In genomic region chr1:44672956-44673674, GRCh38 we compare ENCODE assay signal across 8 cellular contexts. TPM values are rescaled to one million over a fixed set of nuclear protein-coding genes. Genes with fewer than 3 reads are reported as not detected.
DNase-seq lines count a peak whose midpoint lies in the region; ATAC-seq and TF ChIP-seq lines count a peak whose summit lies in the region.

No MANE protein-coding gene starts in this region.

- H3K9me3 ChIP-seq in SK-N-MC (ENCODE audit: low read depth, low read length) = no peaks in the 10 kb centered on the region
- no peaks in the 10 kb centered on the region for H3K9me3 ChIP-seq in sigmoid colon

- peaks cover 0 to 31% (median 21%) of the 10 kb centered on the region in 4 donors for H3K4me1 ChIP-seq in sigmoid colon

- DNase-seq in GM12864 (ENCODE audit: low read depth) = no peak
- no peak for DNase-seq in SK-N-MC (ENCODE audit: low read depth, low spot score)
- DNase-seq in fibroblast of mammary gland (ENCODE audit: low read depth) = no peak
- no peak for DNase-seq in sigmoid colon
- DNase-seq in left lobe of liver (ENCODE audit: low spot score) = no peak
- DNase-seq in stimulated activated CD4-positive, alpha-beta T cell treated with anti-CD3 and anti-CD28 coated beads, Interleukin-15, amount 100 ng/mL, for 24 hours = no peak

- peak overlapping the region; percentile 75 for H3K9ac ChIP-seq in SK-N-MC (ENCODE audit: insufficient read length)

- 77 to 79% methylated on average over 14 of the region's 14 CpGs for WGBS in sigmoid colon, 2 donors

- H3K27me3 ChIP-seq in sigmoid colon = no peaks in the 10 kb centered on the region

- H3K36me3 ChIP-seq in SK-N-MC (ENCODE audit: insufficient read depth, low read length) = no peaks in the 10 kb centered on the region
- no peaks in the 10 kb centered on the region for H3K36me3 ChIP-seq in sigmoid colon

- TF ChIP-seq CTCF in GM12864 (IDR thresholded peaks at IDR 0.05; ENCODE audit: low read depth, low read length, missing control alignments) = no peak
- no peak for TF ChIP-seq CTCF in fibroblast of mammary gland (conservative IDR thresholded peaks at IDR 0.05; ENCODE audit: control insufficient read depth, insufficient read depth, low read depth, low read length)
- TF ChIP-seq CTCF in sigmoid colon (IDR thresholded peaks at IDR 0.05) = no peak

- no peak for ATAC-seq in left lobe of liver
- ATAC-seq in HG03469 (IDR thresholded peaks at IDR 0.05; ENCODE audit: unreplicated experiment) = no peak
- ATAC-seq in HG03460 (IDR thresholded peaks at IDR 0.05; ENCODE audit: unreplicated experiment) = no peak

- peak overlapping the region; percentile 83 for H3K4me3 ChIP-seq in GM12864 (ENCODE audit: low read depth, low read length)
- peak overlapping the region; percentile 98 for H3K4me3 ChIP-seq in SK-N-MC
- peak overlapping the region; percentile 77 for H3K4me3 ChIP-seq in fibroblast of mammary gland (ENCODE audit: control insufficient read depth, low read depth, low read length)
- peak overlapping the region; percentile 59 to 72 (median 68) for H3K4me3 ChIP-seq in sigmoid colon

- H3K27ac ChIP-seq in SK-N-MC (no peak overlapping the region), sigmoid colon (peak overlapping the region; percentile 90 to 95 (median 94))

- TF ChIP-seq POLR2A in sigmoid colon (IDR thresholded peaks at IDR 0.05) = no peak

- TF ChIP-seq EP300 in sigmoid colon (IDR thresholded peaks at IDR 0.05) = no peak

- intact Hi-C loops in sigmoid colon (cut with DNase I) = no loop called here

RNA-seq across cellular contexts. Expression of gene TMEM53, which starts 1.2 kb away (rescaled TPM):
- 1 to 10 TPM; 1.7 to 5.6 (median 4.5) TPM for total RNA-seq in sigmoid colon
- 10 to 100 TPM; 17.1 to 29.7 (median 19.8) TPM for polyA plus RNA-seq in sigmoid colon
- 27.5 TPM for total RNA-seq in left lobe of liver

RNA-seq across cellular contexts. Expression of gene ARMH1, which starts 1.4 kb away (rescaled TPM):
- total RNA-seq in sigmoid colon = 1 to 10 TPM in 2 of 4 donors, under 1 TPM in 1, not detected in 1; 0.33 to 1.5 (median 1.1) TPM
- polyA plus RNA-seq in sigmoid colon = 10 to 100 TPM in 1 of 3 donors, not detected in 2; 23.0 TPM
- 14.7 TPM for total RNA-seq in left lobe of liver

RNA-seq across cellular contexts. Expression of gene RNU5D-1, which starts 57.9 kb away (rescaled TPM):
- total RNA-seq in sigmoid colon (not detected), left lobe of liver (not detected)
- polyA plus RNA-seq in sigmoid colon = not detected
